ENCODE assay signal across 21 cellular contexts in genomic region chr2:105563000-105563719, GRCh38.
"Had no signal": no experiment of that assay in that cellular context is flagged by ENCODE, and none has a peak within 500 bp of the region (broad histone marks: within the 10 kb centered on the region; RNA-seq: fewer than 3 reads in every experiment).

No MANE protein-coding gene starts in this region.

- H3K27ac ChIP-seq: KMS-11, RWPE1 had no signal

- ATAC-seq: Panc1 had no signal

- H3K9ac ChIP-seq: KMS-11, SK-N-SH had no signal

- H3K9me3 ChIP-seq: SK-N-SH had no signal

- DNase-seq: IMR-90, Kasumi-1, MM.1S, NCI-H1092 treated with DMSO at 0.1 percent for 48 hours, NCI-H1436, NCI-H187, NCI-H2029, NCI-H2081 treated with DMSO at 0.1 percent for 48 hours, NCI-H2171, NCI-H226, NCI-H446, NCI-H510A, NCI-H524 treated with DMSO at 0.1 percent for 48 hours, NCI-H69, NCI-H774, SHP77, SK-N-SH, SW 1271 had no signal

- H3K4me2 ChIP-seq: KMS-11, SK-N-SH had no signal
